Comparison of ENCODE assay signal across 27 cellular contexts in the genomic region with DNA sequence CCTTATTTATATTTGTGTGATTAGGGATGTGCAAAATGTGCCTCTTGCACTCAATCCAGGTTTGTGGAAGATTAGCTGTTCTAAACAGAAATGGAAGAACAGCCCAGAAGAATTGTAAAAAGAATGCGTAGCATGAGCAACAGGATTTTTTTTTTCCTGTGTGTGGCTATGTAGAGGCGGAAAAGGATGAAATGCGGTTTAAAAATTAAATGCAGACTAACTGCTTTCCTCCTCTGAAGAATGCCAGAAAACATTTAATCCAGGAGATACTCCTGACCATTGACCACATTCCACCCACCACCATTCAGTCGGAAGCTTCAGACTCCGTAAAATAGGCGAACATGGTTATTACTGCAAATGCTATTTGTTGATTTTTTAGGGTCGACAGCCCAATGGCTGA.
"Had no signal": no experiment of that assay in that cellular context is flagged by ENCODE, and none has a peak within 500 bp of the region (broad histone marks: within the 10 kb centered on the region; RNA-seq: fewer than 3 reads in every experiment).

No MANE protein-coding gene starts in this region.

- H3K4me3 ChIP-seq: breast epithelium, SJCRH30 had no signal

- H3K4me2 ChIP-seq: SK-N-SH had no signal

- H3K27ac ChIP-seq: breast epithelium, RWPE1, SJCRH30, VCaP had no signal

- H3K36me3 ChIP-seq: breast epithelium, SJCRH30 had no signal

- H3K4me1 ChIP-seq: breast epithelium, SJCRH30 had no signal

- DNase-seq: activated CD4-positive, alpha-beta memory T cell treated with anti-CD3 and anti-CD28 coated beads, Interleukin-2, amount 10 ng/mL, durations not matched to agents 7 days and 5 days; activated CD4-positive, alpha-beta T cell treated with anti-CD3 and anti-CD28 coated beads, Interleukin-2, amount 10 ng/mL, durations not matched to agents 7 days and 5 days; activated CD4-positive, CD25-positive, alpha-beta regulatory T cell; activated gamma-delta T cell; activated naive CD4-positive, alpha-beta T cell treated with anti-CD3 and anti-CD28 coated beads for 36 hours; activated T-cell treated with anti-CD3 and anti-CD28 coated beads for 4 hours; activated T-cell treated with anti-CD3 and anti-CD28 coated beads, Interleukin-2, amount 50 U/mL, for 48 hours; aorta; caudate nucleus; KBM-7; NCI-H1092; NCI-H1417; NCI-H1930; NCI-H2171 treated with DMSO at 0.1 percent for 48 hours; NCI-H226; NCI-H526; NK-92 treated with Interleukin-12 subunit alpha and Interleukin-12 subunit beta, amount 100 ng/mL, for 24 hours; OCI-M1; Right ventricle myocardium superior; SJCRH30; SK-N-SH; T-helper 1 cell had no signal

- H3K9me3 ChIP-seq: breast epithelium, SJCRH30, SK-N-SH had no signal

- H3K27me3 ChIP-seq: breast epithelium, SJCRH30 had no signal

- ATAC-seq: activated T-helper 17 cell treated with anti-CD3 and anti-CD28 coated beads, Interleukin-2, amount 50 U/mL, for 72 hours; Panc1 had no signal

- H3K9ac ChIP-seq: SK-N-SH had no signal
